In genomic region chr6:41781302-41781711, GRCh38 we compare ENCODE assay signal across 8 cellular contexts. TPM values are rescaled to one million over a fixed set of nuclear protein-coding genes. Genes with fewer than 3 reads are reported as not detected.
DNase-seq lines count a peak whose midpoint lies in the region; ATAC-seq and TF ChIP-seq lines count a peak whose summit lies in the region.

No MANE protein-coding gene starts in this region.

- peak overlapping the region; percentile 83 for H3K4me2 ChIP-seq in mammary epithelial cell (ENCODE audit: insufficient read depth, low read depth, low read length)

- peaks cover 5% of the 10 kb centered on the region for H3K79me2 ChIP-seq in mammary epithelial cell (ENCODE audit: insufficient read depth, low read length)

- intact Hi-C loops in mammary epithelial cell (cut with micrococcal nuclease) (loop anchor here (10.0 kb wide), 1 partner anchor 783 kb away; the partner anchor contains the start of gene UBR2), lower leg skin (cut with DNase I; ENCODE audit: low total_unique reads) (loop anchor here (5.0 to 10.0 kb wide), 2 partner anchors 143 to 261 kb away; partner anchors contain the start of genes BYSL and MED20), tibial artery (cut with DNase I; ENCODE audit: low total_unique reads) (loop anchor here (5.0 to 10.0 kb wide), 3 partner anchors 77 to 433 kb away; partner anchors contain the start of gene MRPS10)

- peaks cover 19% of the 10 kb centered on the region for H3K4me1 Mint-ChIP-seq in activated T-cell treated with anti-CD3 and anti-CD28 coated beads, Interleukin-2, amount 50 U/mL, for 24 hours (ENCODE audit: low read depth)

- dilution Hi-C loops in mammary epithelial cell (cut with HindIII; ENCODE audit: low sequenced_read_pairs) = no loop called here

- no peaks in the 10 kb centered on the region for H4K20me1 ChIP-seq in mammary epithelial cell (ENCODE audit: insufficient read depth, low read length)

- no peak overlapping the region for H3K9ac ChIP-seq in mammary epithelial cell (ENCODE audit: insufficient read depth, low read length)

- 25% methylated on average over 3 of the region's 3 CpGs for WGBS in mammary epithelial cell (ENCODE audit: low coverage, missing lambda C conversion rate)
- WGBS in lower leg skin, 2 donors = 22 to 26% methylated on average over 3 of the region's 3 CpGs

- H3K4me3 ChIP-seq in mammary epithelial cell (replicated peaks in 1 of 3; ENCODE audit: insufficient read depth in 1 of 3, low read depth in 2 of 3, low read length in 3 of 3) = peak overlapping the region in 2 of 3 experiments; percentile 35 to 68
- H3K4me3 ChIP-seq in lower leg skin (ENCODE audit: low read depth, poor library complexity, severe bottlenecking) = peak overlapping the region; percentile 42
- H3K4me3 ChIP-seq in tibial artery = peak overlapping the region; percentile 75 to 80

- TF ChIP-seq POLR2A in lower leg skin (IDR thresholded peaks at IDR 0.05) = no peak

- peaks cover 10% of the 10 kb centered on the region for H3K27me3 Mint-ChIP-seq in activated T-cell treated with anti-CD3 and anti-CD28 coated beads, Interleukin-2, amount 50 U/mL, for 24 hours

- H3K9me3 ChIP-seq in mammary epithelial cell (replicated peaks; ENCODE audit: insufficient read depth, low read length) = no peaks in the 10 kb centered on the region
- H3K9me3 ChIP-seq in tibial artery = no peaks in the 10 kb centered on the region

- H3K4me1 ChIP-seq in mammary epithelial cell (ENCODE audit: insufficient read depth, low read length) (peaks cover 37% of the 10 kb centered on the region), tibial artery (peaks cover 0 to 40% (median 27%) of the 10 kb centered on the region in 4 donors)

- H2AFZ ChIP-seq in mammary epithelial cell (ENCODE audit: low read depth, low read length) = peak overlapping the region; percentile 87

- peaks cover 11% of the 10 kb centered on the region for H3K36me3 Mint-ChIP-seq in activated T-cell treated with anti-CD3 and anti-CD28 coated beads, Interleukin-2, amount 50 U/mL, for 24 hours (ENCODE audit: low read depth)

- no peaks in the 10 kb centered on the region for H3K9me3 Mint-ChIP-seq in activated T-cell treated with anti-CD3 and anti-CD28 coated beads, Interleukin-2, amount 50 U/mL, for 24 hours

- CTCF ChIA-PET in mammary epithelial cell (lab: Charles Lee; ENCODE audit: low non-redundant PET) = interaction anchor here (0.6 kb wide), 1 partner anchor 262 kb away, joined by 3 read pairs; no protein-coding TSS in a partner anchor

- H3K27me3 ChIP-seq in mammary epithelial cell (ENCODE audit: insufficient read depth, low read length) = no peaks in the 10 kb centered on the region
- H3K27me3 ChIP-seq in tibial artery = no peaks in the 10 kb centered on the region

- no TSS peak for BruUV-seq in mammary epithelial cell (replicated peaks; lab: Mats Ljungman, UMichigan)

- ATAC-seq in HG02840 (IDR thresholded peaks at IDR 0.05; ENCODE audit: low FRiP score, unreplicated experiment) (no peak), GM19023 (IDR thresholded peaks at IDR 0.05; ENCODE audit: unreplicated experiment) (no peak)

- DNase-seq in activated T-cell treated with anti-CD3 and anti-CD28 coated beads, Interleukin-2, amount 50 U/mL, for 24 hours = no peak
- no peak for DNase-seq in activated T-cell treated with anti-CD3 and anti-CD28 coated beads, Interleukin-2, amount 50 U/mL, for 48 hours
- DNase-seq in mammary epithelial cell = no peak
- no peak for DNase-seq in lower leg skin (ENCODE audit: low spot score in 2 of 2)
- DNase-seq in tibial artery = no peak
- DNase-seq in pons (ENCODE audit: low spot score) = no peak

- in situ Hi-C loops in mammary epithelial cell (cut with MboI; ENCODE audit: low sequenced_read_pairs in 2 of 2) = loop anchor here in 1 of 2 donors (10.0 to 25.0 kb wide), 2 partner anchors 263 to 431 kb away; partner anchors contain the start of gene MRPS10

- peak overlapping the region; percentile 8 for H3K27ac Mint-ChIP-seq in activated T-cell treated with anti-CD3 and anti-CD28 coated beads, Interleukin-2, amount 50 U/mL, for 24 hours

- TF ChIP-seq CTCF in mammary epithelial cell (conservative IDR thresholded peaks at IDR 0.05 in 1 of 2, IDR thresholded peaks at IDR 0.05 in 1 of 2; ENCODE audit: extremely low read depth in 1 of 2, insufficient read depth in 1 of 2, low read depth in 1 of 2, low read length in 2 of 2) (no peak), lower leg skin (IDR thresholded peaks at IDR 0.05) (no peak), tibial artery (IDR thresholded peaks at IDR 0.05) (no peak)

- no peak overlapping the region for H3K27ac ChIP-seq in mammary epithelial cell (ENCODE audit: insufficient read depth, low read depth, low read length)
- H3K27ac ChIP-seq in tibial artery = peak overlapping the region; percentile 80 to 86

- H3K4me3 Mint-ChIP-seq in activated T-cell treated with anti-CD3 and anti-CD28 coated beads, Interleukin-2, amount 50 U/mL, for 24 hours = peak overlapping the region; percentile 85

- H3K36me3 ChIP-seq in mammary epithelial cell (ENCODE audit: insufficient read depth, low read length) (no peaks in the 10 kb centered on the region), tibial artery (peaks cover 5 to 11% (median 9%) of the 10 kb centered on the region in 3 donors)

RNA-seq across cellular contexts. Expression of gene PRICKLE4, which starts 0.7 kb away (rescaled TPM):
- total RNA-seq in mammary epithelial cell (1 to 10 TPM; 1.5 to 1.7 TPM), lower leg skin (1 to 10 TPM; 3.2 to 5.0 (median 3.9) TPM)
- polyA plus RNA-seq in mammary epithelial cell = 0.25 TPM
- not detected for polyA minus RNA-seq in mammary epithelial cell

RNA-seq across cellular contexts. Expression of gene FRS3, which starts 1.6 kb away (rescaled TPM):
- total RNA-seq in mammary epithelial cell = 1 to 10 TPM; 1.3 to 4.8 TPM
- 2.2 TPM for polyA plus RNA-seq in mammary epithelial cell
- not detected for polyA minus RNA-seq in mammary epithelial cell
- 1 to 10 TPM in 3 of 4 donors, under 1 TPM in 1; 0.79 to 4.2 (median 2.4) TPM for total RNA-seq in lower leg skin

RNA-seq across cellular contexts. Expression of gene TOMM6, which starts 6.2 kb away (rescaled TPM):
- 100 to 1,000 TPM in 1 of 2 donors, 10 to 100 TPM in 1; 59.7 to 175 TPM for total RNA-seq in mammary epithelial cell
- 485 TPM for polyA plus RNA-seq in mammary epithelial cell
- polyA minus RNA-seq in mammary epithelial cell = 153 TPM
- 100 to 1,000 TPM in 2 of 4 donors, 10 to 100 TPM in 2; 90.7 to 136 (median 100) TPM for total RNA-seq in lower leg skin

RNA-seq across cellular contexts. Expression of gene PGC, which starts 34.1 kb away (rescaled TPM):
- total RNA-seq in mammary epithelial cell (not detected), lower leg skin (under 1 TPM in 1 of 4 donors, not detected in 3; 0.42 TPM)
- not detected for polyA plus RNA-seq in mammary epithelial cell
- not detected for polyA minus RNA-seq in mammary epithelial cell

RNA-seq across cellular contexts. Expression of gene TFEB, which starts 45.9 kb away (rescaled TPM):
- total RNA-seq in mammary epithelial cell = 10 to 100 TPM; 25.9 to 29.0 TPM
- 10.9 TPM for polyA plus RNA-seq in mammary epithelial cell
- 10.8 TPM for polyA minus RNA-seq in mammary epithelial cell
- 10 to 100 TPM; 20.2 to 38.3 (median 26.0) TPM for total RNA-seq in lower leg skin
